In the genomic region with DNA sequence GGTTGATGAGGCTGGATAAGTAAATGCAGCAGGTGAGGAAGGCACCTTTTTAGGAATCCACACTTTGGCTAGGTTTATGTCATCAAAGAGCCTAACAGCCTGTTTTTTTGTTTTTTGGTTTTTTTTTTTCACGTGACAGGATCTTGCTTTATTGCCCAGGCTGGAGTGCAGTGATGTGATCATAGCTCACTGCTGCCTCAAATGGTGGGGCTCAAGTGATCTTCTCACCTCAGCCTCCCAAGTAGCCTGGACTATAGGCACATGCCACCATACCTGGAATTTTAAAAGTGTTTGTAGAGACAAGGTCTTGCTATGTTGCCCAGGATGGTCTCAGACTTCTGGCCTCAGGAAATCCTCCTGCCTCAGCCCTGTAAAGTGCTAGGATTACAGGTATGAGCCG, we compare ENCODE assay signal across 3 cellular contexts.
TF ChIP-seq lines count a peak whose summit lies in the region.

No MANE protein-coding gene starts in this region.

TF ChIP-seq in HepG2, 621 proteins besides CTCF, POLR2A, EP300 and RAD21:
- TF ChIP-seq ZNF30 (CRISPR knock-in tag; IDR thresholded peaks at IDR 0.05), result no peak
- peak; percentile 88 for TF ChIP-seq ZNF121 (CRISPR knock-in tag; IDR thresholded peaks at IDR 0.05)
- TF ChIP-seq STAG1 (CRISPR knock-in tag; IDR thresholded peaks at IDR 0.05), result 0 out of 2 replicates have a peak, but pooled peaks have one; percentile 9

TF ChIP-seq in HEK293, 187 proteins besides CTCF, POLR2A, EP300 and RAD21 (continued from another document):
- no peak for TF ChIP-seq GLIS1 (tag by site-specific recombination; IDR thresholded peaks at IDR 0.05)
- TF ChIP-seq ZNF16 (tag by site-specific recombination; IDR thresholded peaks at IDR 0.05; ENCODE audit: low read depth), result no peak
- no peak for TF ChIP-seq ZNF394 (tag by site-specific recombination; IDR thresholded peaks at IDR 0.05; ENCODE audit: borderline replicate concordance)
- no peak for TF ChIP-seq ZNF530 (tag by site-specific recombination; IDR thresholded peaks at IDR 0.05; ENCODE audit: low read depth)
- no peak for TF ChIP-seq ZNF48 (tag by site-specific recombination; IDR thresholded peaks at IDR 0.05)
- TF ChIP-seq RBAK (tag by site-specific recombination; IDR thresholded peaks at IDR 0.05), result no peak
- TF ChIP-seq ZNF391 (tag by site-specific recombination; IDR thresholded peaks at IDR 0.05; ENCODE audit: borderline replicate concordance, low read depth), result no peak
- no peak for TF ChIP-seq ZNF560 (tag by site-specific recombination; IDR thresholded peaks at IDR 0.05; ENCODE audit: borderline replicate concordance)
- no peak for TF ChIP-seq ZNF610 (tag by site-specific recombination; IDR thresholded peaks at IDR 0.05; ENCODE audit: borderline replicate concordance)
- TF ChIP-seq ZNF529 (tag by site-specific recombination; IDR thresholded peaks at IDR 0.05; ENCODE audit: insufficient replicate concordance), result no peak
- no peak for TF ChIP-seq ZNF658 (tag by site-specific recombination; IDR thresholded peaks at IDR 0.05)

TF ChIP-seq in WTC11, 78 proteins besides CTCF, POLR2A, EP300 and RAD21:
- no peak for TF ChIP-seq CREB1 (CRISPR knock-in tag; IDR thresholded peaks at IDR 0.05)
- TF ChIP-seq ZNF121 (CRISPR knock-in tag; IDR thresholded peaks at IDR 0.05), result peak; percentile 59; the same call in 1 of the 2 replicates
- TF ChIP-seq, protein P1, sequence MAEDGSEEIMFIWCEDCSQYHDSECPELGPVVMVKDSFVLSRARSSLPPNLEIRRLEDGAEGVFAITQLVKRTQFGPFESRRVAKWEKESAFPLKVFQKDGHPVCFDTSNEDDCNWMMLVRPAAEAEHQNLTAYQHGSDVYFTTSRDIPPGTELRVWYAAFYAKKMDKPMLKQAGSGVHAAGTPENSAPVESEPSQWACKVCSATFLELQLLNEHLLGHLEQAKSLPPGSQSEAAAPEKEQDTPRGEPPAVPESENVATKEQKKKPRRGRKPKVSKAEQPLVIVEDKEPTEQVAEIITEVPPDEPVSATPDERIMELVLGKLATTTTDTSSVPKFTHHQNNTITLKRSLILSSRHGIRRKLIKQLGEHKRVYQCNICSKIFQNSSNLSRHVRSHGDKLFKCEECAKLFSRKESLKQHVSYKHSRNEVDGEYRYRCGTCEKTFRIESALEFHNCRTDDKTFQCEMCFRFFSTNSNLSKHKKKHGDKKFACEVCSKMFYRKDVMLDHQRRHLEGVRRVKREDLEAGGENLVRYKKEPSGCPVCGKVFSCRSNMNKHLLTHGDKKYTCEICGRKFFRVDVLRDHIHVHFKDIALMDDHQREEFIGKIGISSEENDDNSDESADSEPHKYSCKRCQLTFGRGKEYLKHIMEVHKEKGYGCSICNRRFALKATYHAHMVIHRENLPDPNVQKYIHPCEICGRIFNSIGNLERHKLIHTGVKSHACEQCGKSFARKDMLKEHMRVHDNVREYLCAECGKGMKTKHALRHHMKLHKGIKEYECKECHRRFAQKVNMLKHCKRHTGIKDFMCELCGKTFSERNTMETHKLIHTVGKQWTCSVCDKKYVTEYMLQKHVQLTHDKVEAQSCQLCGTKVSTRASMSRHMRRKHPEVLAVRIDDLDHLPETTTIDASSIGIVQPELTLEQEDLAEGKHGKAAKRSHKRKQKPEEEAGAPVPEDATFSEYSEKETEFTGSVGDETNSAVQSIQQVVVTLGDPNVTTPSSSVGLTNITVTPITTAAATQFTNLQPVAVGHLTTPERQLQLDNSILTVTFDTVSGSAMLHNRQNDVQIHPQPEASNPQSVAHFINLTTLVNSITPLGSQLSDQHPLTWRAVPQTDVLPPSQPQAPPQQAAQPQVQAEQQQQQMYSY (CRISPR knock-in tag; IDR thresholded peaks at IDR 0.05), result no peak
- TF ChIP-seq ZNF532 (CRISPR knock-in tag; IDR thresholded peaks at IDR 0.05; ENCODE audit: borderline replicate concordance), result no peak
- no peak for TF ChIP-seq RORB (CRISPR knock-in tag; IDR thresholded peaks at IDR 0.05)
- TF ChIP-seq GTF2I (CRISPR knock-in tag; conservative IDR thresholded peaks at IDR 0.05), result no peak
- TF ChIP-seq ZMAT4 (CRISPR knock-in tag; IDR thresholded peaks at IDR 0.05), result no peak
TF ChIP-seq in WTC11: peak in this region for 1.
